11 cellular contexts compared by ENCODE assay signal in genomic region chr15:89998141-89998661, GRCh38. TPM values are rescaled to one million over a fixed set of nuclear protein-coding genes. Genes with fewer than 3 reads are reported as not detected.
DNase-seq lines count a peak whose midpoint lies in the region; ATAC-seq and TF ChIP-seq lines count a peak whose summit lies in the region.
"Had no signal": no experiment of that assay in that cellular context is flagged by ENCODE, and none has a peak within 500 bp of the region (broad histone marks: within the 10 kb centered on the region; RNA-seq: fewer than 3 reads in every experiment).

No MANE protein-coding gene starts in this region.

- no peak overlapping the region for H3K4me3 ChIP-seq in mucosa of descending colon
- H3K4me3 ChIP-seq in thyroid gland (replicated peaks in 1 of 3) = no peak overlapping the region

- peaks cover 20% of the 10 kb centered on the region for H3K4me1 Mint-ChIP-seq in MCF 10A (ENCODE audit: insufficient read depth, unreplicated experiment)

- no peak overlapping the region for H3K4me3 Mint-ChIP-seq in MCF 10A (ENCODE audit: unreplicated experiment)
- H3K4me3 Mint-ChIP-seq: effector memory CD8-positive, alpha-beta T cell had no signal

- H3K27me3 ChIP-seq in thyroid gland = no peaks in the 10 kb centered on the region

- intact Hi-C loops in MCF 10A (cut with micrococcal nuclease) (no loop called here), mucosa of descending colon (cut with DNase I, micrococcal nuclease) (no loop called here), thyroid gland (cut with DNase I) (no loop called here)

- H3K36me3 ChIP-seq in mucosa of descending colon (ENCODE audit: low read depth) (no peaks in the 10 kb centered on the region), thyroid gland (no peaks in the 10 kb centered on the region)

- peak; percentile 35 for ATAC-seq in mucosa of descending colon
- ATAC-seq in HG02938 (IDR thresholded peaks at IDR 0.05; ENCODE audit: unreplicated experiment) = no peak
- ATAC-seq: effector memory CD8-positive, alpha-beta T cell had no signal

- no peak for TF ChIP-seq CTCF in MCF 10A (IDR thresholded peaks at IDR 0.05; ENCODE audit: unreplicated experiment)
- no peak for TF ChIP-seq CTCF in mucosa of descending colon (IDR thresholded peaks at IDR 0.05)
- no peak for TF ChIP-seq CTCF in thyroid gland (IDR thresholded peaks at IDR 0.05)

- DNase-seq in DMS53 (lab: John Stamatoyannopoulos, UW) (peak; percentile 91), NCI-H2171 (lab: John Stamatoyannopoulos, UW) (peak; percentile 32), MCF 10A (ENCODE audit: unreplicated experiment) (peak; percentile 74), mucosa of descending colon (no peak), OCI-M1 (lab: John Stamatoyannopoulos, UW) (no peak), thyroid gland (no peak), NCI-H2029 (lab: John Stamatoyannopoulos, UW) (no peak)
- DNase-seq: activated CD8-positive, alpha-beta memory T cell treated with anti-CD3 and anti-CD28 coated beads, Interleukin-2, amount 50 U/mL, for 48 hours; effector memory CD8-positive, alpha-beta T cell; GDM1 had no signal

- peak overlapping the region; percentile 35 for H3K27ac Mint-ChIP-seq in MCF 10A (ENCODE audit: low read depth, unreplicated experiment)

- H3K36me3 Mint-ChIP-seq in MCF 10A (ENCODE audit: insufficient read depth, unreplicated experiment) = peaks cover 7% of the 10 kb centered on the region

- no peak overlapping the region for H3K27ac ChIP-seq in thyroid gland

- CTCF ChIA-PET in MCF 10A (lab: Yijun Ruan, JAX) = interaction anchor here (0.6 to 3.4 kb wide), 4 partner anchors 92 to 352 kb away, joined by 3 to 20 read pairs (median 3); no protein-coding TSS in a partner anchor

- H3K9me3 ChIP-seq in mucosa of descending colon (no peaks in the 10 kb centered on the region), thyroid gland (no peaks in the 10 kb centered on the region)

- no peaks in the 10 kb centered on the region for H3K9me3 Mint-ChIP-seq in MCF 10A (ENCODE audit: unreplicated experiment)
- H3K9me3 Mint-ChIP-seq: effector memory CD8-positive, alpha-beta T cell had no signal

- H3K27me3 Mint-ChIP-seq in MCF 10A (ENCODE audit: insufficient read depth, unreplicated experiment) = no peaks in the 10 kb centered on the region
- H3K27me3 Mint-ChIP-seq: effector memory CD8-positive, alpha-beta T cell had no signal

- no peak for TF ChIP-seq POLR2A in thyroid gland (IDR thresholded peaks at IDR 0.05)

- WGBS in thyroid gland, 2 donors = 54 to 55% methylated on average over 5 of the region's 5 CpGs

- H3K4me1 ChIP-seq in mucosa of descending colon (ENCODE audit: low read depth) = peaks cover 20% of the 10 kb centered on the region
- peaks cover 22 to 29% of the 10 kb centered on the region in 2 donors for H3K4me1 ChIP-seq in thyroid gland

- BruUV-seq in MCF 10A (replicated peaks; lab: Mats Ljungman, UMichigan) = no TSS peak

- POLR2A ChIA-PET in MCF 10A (lab: Yijun Ruan, JAX) = interaction anchor here (0.6 to 10.5 kb wide), 17 partner anchors 9 to 848 kb away, joined by 3 to 173 read pairs (median 5); partner anchors contain the start of genes AP3S2 and ARPIN

RNA-seq across cellular contexts. Expression of gene ZNF710, which starts 2.9 kb away (rescaled TPM):
- total RNA-seq in MCF 10A (2022) (27.3 and 32.2 TPM in 2 replicates), mucosa of descending colon (10 to 100 TPM; 30.9 to 42.7 (median 40.2) TPM), thyroid gland (10 to 100 TPM in 3 of 4 donors, 1 to 10 TPM in 1; 8.9 to 17.2 (median 11.5) TPM)

Comparison
In these comparisons a context has a peak if more than half of its experiments do, and no peak if none do; other contexts are left out.
1. DNase-seq: peak in DMS53 (single experiment), NCI-H2171 (single experiment) and MCF 10A (single experiment); none in mucosa of descending colon (0 of 3), OCI-M1 (single experiment), thyroid gland (0 of 2) and NCI-H2029 (single experiment).